In genomic region chr6:122730775-122731386, GRCh38 we compare ENCODE assay signal across 8 cellular contexts. TPM values are rescaled to one million over a fixed set of nuclear protein-coding genes. Genes with fewer than 3 reads are reported as not detected.
DNase-seq lines count a peak whose midpoint lies in the region; ATAC-seq and TF ChIP-seq lines count a peak whose summit lies in the region.

No MANE protein-coding gene starts in this region.

- TF ChIP-seq EP300 in SK-N-SH (IDR thresholded peaks at IDR 0.05; ENCODE audit: borderline replicate concordance in 1 of 2, low read depth in 1 of 2, low read length in 1 of 2), result no peak
- TF ChIP-seq EP300 in sigmoid colon (IDR thresholded peaks at IDR 0.05), result no peak

- H3K27me3 ChIP-seq in Karpas-422 (ENCODE audit: low read length) (no peaks in the 10 kb centered on the region), SK-N-SH (ENCODE audit: insufficient read depth) (peaks cover 48% of the 10 kb centered on the region), sigmoid colon (no peaks in the 10 kb centered on the region)

- H3K36me3 ChIP-seq in Karpas-422 (ENCODE audit: insufficient read depth, low read length) (no peaks in the 10 kb centered on the region), SK-N-SH (replicated peaks in 1 of 2; ENCODE audit: control insufficient read depth in 1 of 2, insufficient read depth in 2 of 2, low read length in 1 of 2) (no peaks in the 10 kb centered on the region), sigmoid colon (no peaks in the 10 kb centered on the region)

- H3K79me2 ChIP-seq in Karpas-422 (ENCODE audit: low read length), result no peaks in the 10 kb centered on the region
- H3K79me2 ChIP-seq in SK-N-SH (ENCODE audit: insufficient read depth), result no peaks in the 10 kb centered on the region

- no peak overlapping the region for H2AFZ ChIP-seq in Karpas-422 (ENCODE audit: low read length)
- H2AFZ ChIP-seq in SK-N-SH (ENCODE audit: low read depth), result no peak overlapping the region

- H3K4me1 ChIP-seq in Karpas-422 (ENCODE audit: low read length) (no peaks in the 10 kb centered on the region), SK-N-SH (ENCODE audit: control insufficient read depth in 1 of 2, insufficient read depth in 2 of 2, low read depth in 1 of 2, low read length in 1 of 2) (peaks cover 0 to under 1% of the 10 kb centered on the region in 2 experiments; a peak in 1 of 4 replicates), sigmoid colon (no peaks in the 10 kb centered on the region)

- H4K20me1 ChIP-seq in Karpas-422 (ENCODE audit: insufficient read depth, low read depth, low read length), result no peaks in the 10 kb centered on the region
- H4K20me1 ChIP-seq in SK-N-SH (ENCODE audit: insufficient read depth), result no peaks in the 10 kb centered on the region

- no peak overlapping the region for H3K4me3 ChIP-seq in Karpas-422 (ENCODE audit: low read length)
- no peak overlapping the region; a peak in 1 of 4 replicates for H3K4me3 ChIP-seq in SK-N-SH (ENCODE audit: low read depth in 2 of 2, low read length in 1 of 2)
- no peak overlapping the region for H3K4me3 ChIP-seq in fibroblast of villous mesenchyme (ENCODE audit: low read depth, low read length)
- H3K4me3 ChIP-seq in sigmoid colon, result no peak overlapping the region

- H3K9ac ChIP-seq in Karpas-422 (ENCODE audit: low read length) (no peak overlapping the region), SK-N-SH (no peak overlapping the region)

- intact Hi-C loops in sigmoid colon (cut with DNase I), result loop anchor here (2.0 to 10.0 kb wide), 2 partner anchors 108 to 584 kb away; no protein-coding TSS in a partner anchor

- peak; percentile 83 for TF ChIP-seq RAD21 in SK-N-SH (IDR thresholded peaks at IDR 0.05; ENCODE audit: low read length)

- H3K27ac ChIP-seq in Karpas-422 (ENCODE audit: low read length) (no peak overlapping the region), SK-N-SH (ENCODE audit: low read depth in 2 of 2, low read length in 1 of 2) (no peak overlapping the region), sigmoid colon (no peak overlapping the region)

- no peaks in the 10 kb centered on the region for H3F3A ChIP-seq in SK-N-SH (replicated peaks; ENCODE audit: insufficient read depth)

- POLR2A ChIA-PET in SK-N-SH (lab: Yijun Ruan, JAX), result interaction anchor here (1.1 kb wide), 1 partner anchor 109 kb away, joined by 3 read pairs; no protein-coding TSS in a partner anchor

- H3K4me2 ChIP-seq in Karpas-422 (ENCODE audit: low read depth, low read length, poor library complexity, severe bottlenecking) (no peak overlapping the region), SK-N-SH (no peak overlapping the region)

- TF ChIP-seq POLR2A in sigmoid colon (IDR thresholded peaks at IDR 0.05), result no peak

- WGBS in SK-N-SH (ENCODE audit: low lambda C conversion rate), result under 1% methylated on average over 4 of the region's 4 CpGs
- 1 to 6% methylated on average over 4 of the region's 4 CpGs for WGBS in sigmoid colon, 2 donors

- DNase-seq in DMS153 treated with DMSO at 0.1 percent for 48 hours (lab: John Stamatoyannopoulos, UW; ENCODE audit: unreplicated experiment) (peak; percentile 24), Karpas-422 (peak; percentile 74), SK-N-SH (peak; percentile 20), fibroblast of villous mesenchyme (ENCODE audit: low read depth) (peak; percentile 60), sigmoid colon (no peak)

- ATAC-seq in GM19035 (IDR thresholded peaks at IDR 0.05; ENCODE audit: unreplicated experiment) (peak; percentile 70), GM21447 (IDR thresholded peaks at IDR 0.05; ENCODE audit: unreplicated experiment) (no peak), HG02840 (IDR thresholded peaks at IDR 0.05; ENCODE audit: low FRiP score, unreplicated experiment) (no peak)

- CTCF ChIA-PET in SK-N-SH (lab: Yijun Ruan, JAX), result interaction anchor here (0.7 to 5.1 kb wide), 14 partner anchors 10 to 984 kb away, joined by 3 to 47 read pairs (median 4); no protein-coding TSS in a partner anchor

- H3K9me2 ChIP-seq in Karpas-422 (replicated peaks; ENCODE audit: insufficient read depth, low read length), result no peaks in the 10 kb centered on the region
- no peaks in the 10 kb centered on the region for H3K9me2 ChIP-seq in SK-N-SH

- H3K9me3 ChIP-seq in Karpas-422 (ENCODE audit: low read length), result no peaks in the 10 kb centered on the region
- H3K9me3 ChIP-seq in SK-N-SH, result no peaks in the 10 kb centered on the region
- no peaks in the 10 kb centered on the region for H3K9me3 ChIP-seq in sigmoid colon

- TF ChIP-seq CTCF in SK-N-SH (IDR thresholded peaks at IDR 0.05) (peak; percentile 83), fibroblast of villous mesenchyme (IDR thresholded peaks at IDR 0.05; ENCODE audit: insufficient read depth, low read depth, low read length) (peak; percentile 76), sigmoid colon (IDR thresholded peaks at IDR 0.05) (peak; percentile 30 to 78 (median 61))

TF ChIP-seq in SK-N-SH, 30 proteins besides CTCF, POLR2A, EP300 and RAD21:
- no peak for TF ChIP-seq ZBTB33 (IDR thresholded peaks at IDR 0.05; ENCODE audit: borderline replicate concordance, low read depth)
- TF ChIP-seq SMC3 (IDR thresholded peaks at IDR 0.05; ENCODE audit: low read depth, low read length), result peak; percentile 40

RNA-seq across cellular contexts. Expression of gene FABP7, which starts 48.6 kb away (rescaled TPM):
- total RNA-seq in Karpas-422 (2014; rRNA removed; shearing (Covaris generic); ENCODE audit: low replicate concordance), result not detected in 2 replicates
- polyA plus RNA-seq in SK-N-SH (2012; rRNA removed) (not detected in 2 replicates), sigmoid colon (not detected)
- not detected in 2 replicates for polyA plus RNA-seq in SK-N-SH (2012; cell fraction: cytosol; rRNA removed)
- not detected in 2 replicates for polyA plus RNA-seq in SK-N-SH (2012; cell fraction: nucleus; rRNA removed)
- total RNA-seq in fibroblast of villous mesenchyme (not detected in 2 replicates), sigmoid colon (not detected)

RNA-seq across cellular contexts. Expression of gene SMPDL3A, which starts 58.2 kb away (rescaled TPM):
- not detected in 2 replicates for total RNA-seq in Karpas-422 (2014; rRNA removed; shearing (Covaris generic); ENCODE audit: low replicate concordance)
- polyA plus RNA-seq in SK-N-SH (2012; rRNA removed), result 1.8 and 2.0 TPM in 2 replicates
- polyA plus RNA-seq in SK-N-SH (2012; cell fraction: cytosol; rRNA removed), result 1.7 and 2.4 TPM in 2 replicates
- 1.5 and 1.6 TPM in 2 replicates for polyA plus RNA-seq in SK-N-SH (2012; cell fraction: nucleus; rRNA removed)
- total RNA-seq in fibroblast of villous mesenchyme, result 13.4 and 21.3 TPM in 2 replicates
- 10 to 100 TPM in 2 of 4 donors, 1 to 10 TPM in 2; 6.4 to 11.9 (median 10.1) TPM for total RNA-seq in sigmoid colon
- polyA plus RNA-seq in sigmoid colon, result 10 to 100 TPM; 36.1 to 91.3 (median 76.9) TPM
